In the genomic region with DNA sequence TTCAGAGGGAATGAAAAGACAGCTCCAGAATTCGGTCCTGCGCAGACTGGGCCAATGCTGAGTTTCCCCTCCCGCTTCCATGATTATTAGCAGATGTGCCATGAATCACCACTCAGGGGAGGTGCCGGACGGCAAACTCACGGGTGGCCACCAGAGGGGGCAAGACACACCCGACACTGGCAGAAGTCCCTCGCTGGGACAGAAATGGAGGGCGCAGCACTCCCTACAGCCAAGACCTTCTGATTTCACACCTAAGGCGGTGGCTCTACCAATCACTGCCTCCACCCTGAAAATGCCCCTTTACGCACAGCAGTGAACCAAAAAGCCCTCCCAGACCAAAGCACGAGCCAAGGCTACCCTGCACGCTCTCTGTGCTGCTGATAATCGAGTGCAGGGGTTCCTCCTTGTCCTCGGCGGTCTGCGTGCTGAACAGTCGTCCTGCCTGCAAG, we compare ENCODE assay signal across 8 cellular contexts. TPM values are rescaled to one million over a fixed set of nuclear protein-coding genes. Genes with fewer than 3 reads are reported as not detected.
DNase-seq lines count a peak whose midpoint lies in the region; ATAC-seq and TF ChIP-seq lines count a peak whose summit lies in the region.

No MANE protein-coding gene starts in this region.

- H3K36me3 ChIP-seq in Karpas-422 (ENCODE audit: insufficient read depth, low read length), result peaks cover 45% of the 10 kb centered on the region; the same call in 1 of the 2 replicates

- H3K4me1 ChIP-seq in Karpas-422 (ENCODE audit: low read length), result no peaks in the 10 kb centered on the region

- TF ChIP-seq CTCF in nephron (IDR thresholded peaks at IDR 0.05; ENCODE audit: unreplicated experiment in 3 of 3), result peak; percentile 89 to 96 (median 90)

- H3K27me3 Mint-ChIP-seq in activated T-helper 2 cell treated with anti-CD3 and anti-CD28 coated beads, Interferon-gamma antibody, Interleukin-2, Interleukin-4, amounts not matched to agents 10 μg/mL and 5 μg/mL and 100 μg/mL, durations not matched to agents 14 hours and 24 hours and 36 hours (ENCODE audit: low read depth), result no peaks in the 10 kb centered on the region
- H3K27me3 Mint-ChIP-seq in nephron (ENCODE audit: low read depth), result no peaks in the 10 kb centered on the region
- no peaks in the 10 kb centered on the region for H3K27me3 Mint-ChIP-seq in stimulated activated memory B cell treated with anti-CD40 and anti-IgM and Interleukin-4, amounts not matched to agents 10 μg/mL and 1 μg/mL and 100 μg/mL, for 72 hours

- H3K27ac Mint-ChIP-seq in activated T-helper 2 cell treated with anti-CD3 and anti-CD28 coated beads, Interferon-gamma antibody, Interleukin-2, Interleukin-4, amounts not matched to agents 10 μg/mL and 5 μg/mL and 100 μg/mL, durations not matched to agents 14 hours and 24 hours and 36 hours, result no peak overlapping the region
- H3K27ac Mint-ChIP-seq in nephron, result peak overlapping the region; percentile 87 to 93 (median 92)
- peak overlapping the region; percentile 30 for H3K27ac Mint-ChIP-seq in stimulated activated memory B cell treated with anti-CD40 and anti-IgM and Interleukin-4, amounts not matched to agents 10 μg/mL and 1 μg/mL and 100 μg/mL, for 72 hours

- H3K79me2 ChIP-seq in Karpas-422 (ENCODE audit: low read length), result peaks cover 53% of the 10 kb centered on the region

- H3K4me3 ChIP-seq in Karpas-422 (ENCODE audit: low read length), result no peak overlapping the region

- no peaks in the 10 kb centered on the region for H3K9me3 ChIP-seq in Karpas-422 (ENCODE audit: low read length)

- H3K4me1 Mint-ChIP-seq in activated T-helper 2 cell treated with anti-CD3 and anti-CD28 coated beads, Interferon-gamma antibody, Interleukin-2, Interleukin-4, amounts not matched to agents 10 μg/mL and 5 μg/mL and 100 μg/mL, durations not matched to agents 14 hours and 24 hours and 36 hours (ENCODE audit: low read depth), result peaks cover 6% of the 10 kb centered on the region
- peaks cover 24% of the 10 kb centered on the region for H3K4me1 Mint-ChIP-seq in nephron
- H3K4me1 Mint-ChIP-seq in stimulated activated memory B cell treated with anti-CD40 and anti-IgM and Interleukin-4, amounts not matched to agents 10 μg/mL and 1 μg/mL and 100 μg/mL, for 72 hours, result peaks cover 18% of the 10 kb centered on the region

- peak; percentile 72 for ATAC-seq in GM18909 (IDR thresholded peaks at IDR 0.05; ENCODE audit: poor library complexity, unreplicated experiment)
- ATAC-seq in stimulated activated memory B cell treated with anti-CD40 and anti-IgM and Interleukin-4, amounts not matched to agents 10 μg/mL and 1 μg/mL and 100 μg/mL, for 72 hours, result peak; percentile 90

- H2AFZ ChIP-seq in Karpas-422 (ENCODE audit: low read length), result no peak overlapping the region

- no peak overlapping the region for H3K4me3 Mint-ChIP-seq in activated T-helper 2 cell treated with anti-CD3 and anti-CD28 coated beads, Interferon-gamma antibody, Interleukin-2, Interleukin-4, amounts not matched to agents 10 μg/mL and 5 μg/mL and 100 μg/mL, durations not matched to agents 14 hours and 24 hours and 36 hours (ENCODE audit: low read depth)
- peak overlapping the region; percentile 52 to 64 (median 55) for H3K4me3 Mint-ChIP-seq in nephron
- no peak overlapping the region for H3K4me3 Mint-ChIP-seq in stimulated activated memory B cell treated with anti-CD40 and anti-IgM and Interleukin-4, amounts not matched to agents 10 μg/mL and 1 μg/mL and 100 μg/mL, for 72 hours

- in situ Hi-C loops in ACHN (cut with HindIII; ENCODE audit: low pct_ligation_motif_present, low pct_unique_long_range_greater_than_20kb, low sequenced_read_pairs), result no loop called here

- DNase-seq in ACHN (peak; percentile 91), Karpas-422 (peak; percentile 91), RPMI8226 (peak; percentile 75), fibroblast of peridontal ligament (ENCODE audit: extremely low read depth) (peak; percentile 98)
- DNase-seq in activated T-helper 2 cell treated with anti-CD3 and anti-CD28 coated beads, Interferon-gamma antibody, Interleukin-2, Interleukin-4, amounts not matched to agents 10 μg/mL and 5 μg/mL and 100 μg/mL, durations not matched to agents 14 hours and 24 hours and 36 hours (ENCODE audit: low spot score), result peak; percentile 74

- no peak overlapping the region for H3K9ac ChIP-seq in Karpas-422 (ENCODE audit: low read length)

- intact Hi-C loops in activated T-helper 2 cell treated with anti-CD3 and anti-CD28 coated beads, Interferon-gamma antibody, Interleukin-2, Interleukin-4, amounts not matched to agents 10 μg/mL and 5 μg/mL and 100 μg/mL, durations not matched to agents 14 hours and 24 hours and 36 hours (cut with micrococcal nuclease), result loop anchor here (1.0 kb wide), 1 partner anchor 189 kb away; no protein-coding TSS in a partner anchor

- no peaks in the 10 kb centered on the region for H3K27me3 ChIP-seq in Karpas-422 (ENCODE audit: low read length)

- no peaks in the 10 kb centered on the region for H3K9me2 ChIP-seq in Karpas-422 (replicated peaks; ENCODE audit: insufficient read depth, low read length)

- 0 out of 2 replicates have a peak, but pooled peaks cover 6% of the 10 kb centered on the region for H4K20me1 ChIP-seq in Karpas-422 (ENCODE audit: insufficient read depth, low read depth, low read length)

- H3K27ac ChIP-seq in Karpas-422 (ENCODE audit: low read length), result no peak overlapping the region

- peaks cover 40% of the 10 kb centered on the region for H3K36me3 Mint-ChIP-seq in activated T-helper 2 cell treated with anti-CD3 and anti-CD28 coated beads, Interferon-gamma antibody, Interleukin-2, Interleukin-4, amounts not matched to agents 10 μg/mL and 5 μg/mL and 100 μg/mL, durations not matched to agents 14 hours and 24 hours and 36 hours (ENCODE audit: low read depth)
- H3K36me3 Mint-ChIP-seq in nephron (ENCODE audit: low read depth), result peaks cover 41% of the 10 kb centered on the region
- H3K36me3 Mint-ChIP-seq in stimulated activated memory B cell treated with anti-CD40 and anti-IgM and Interleukin-4, amounts not matched to agents 10 μg/mL and 1 μg/mL and 100 μg/mL, for 72 hours, result peaks cover 37% of the 10 kb centered on the region

- no peak overlapping the region for H3K4me2 ChIP-seq in Karpas-422 (ENCODE audit: low read depth, low read length, poor library complexity, severe bottlenecking)

- H3K9me3 Mint-ChIP-seq in activated T-helper 2 cell treated with anti-CD3 and anti-CD28 coated beads, Interferon-gamma antibody, Interleukin-2, Interleukin-4, amounts not matched to agents 10 μg/mL and 5 μg/mL and 100 μg/mL, durations not matched to agents 14 hours and 24 hours and 36 hours, result no peaks in the 10 kb centered on the region
- no peaks in the 10 kb centered on the region for H3K9me3 Mint-ChIP-seq in nephron
- H3K9me3 Mint-ChIP-seq in stimulated activated memory B cell treated with anti-CD40 and anti-IgM and Interleukin-4, amounts not matched to agents 10 μg/mL and 1 μg/mL and 100 μg/mL, for 72 hours, result no peaks in the 10 kb centered on the region

RNA-seq across cellular contexts. Expression of a gene that starts 26.8 kb away (rescaled TPM):
- 118 and 195 TPM in 2 replicates for total RNA-seq in Karpas-422 (2014; rRNA removed; shearing (Covaris generic); ENCODE audit: low replicate concordance)
- total RNA-seq in activated T-helper 2 cell treated with anti-CD3 and anti-CD28 coated beads, Interferon-gamma antibody, Interleukin-2, Interleukin-4, amounts not matched to agents 10 μg/mL and 5 μg/mL and 100 μg/mL, durations not matched to agents 14 hours and 24 hours and 36 hours, result 299 and 307 TPM in 2 replicates

RNA-seq across cellular contexts. Expression of a gene that starts 36.0 kb away (rescaled TPM):
- total RNA-seq in Karpas-422 (2014; rRNA removed; shearing (Covaris generic); ENCODE audit: low replicate concordance), result 22.9 and 46.1 TPM in 2 replicates
- total RNA-seq in activated T-helper 2 cell treated with anti-CD3 and anti-CD28 coated beads, Interferon-gamma antibody, Interleukin-2, Interleukin-4, amounts not matched to agents 10 μg/mL and 5 μg/mL and 100 μg/mL, durations not matched to agents 14 hours and 24 hours and 36 hours, result 14.0 and 14.6 TPM in 2 replicates

Comparison
In these comparisons a context has a peak if more than half of its experiments do, and no peak if none do; other contexts are left out.
1. H3K4me3 Mint-ChIP-seq: peak in nephron (3 of 3); none in activated T-helper 2 cell treated with anti-CD3 and anti-CD28 coated beads, Interferon-gamma antibody, Interleukin-2, Interleukin-4, amounts not matched to agents 10 μg/mL and 5 μg/mL and 100 μg/mL, durations not matched to agents 14 hours and 24 hours and 36 hours (single experiment) and stimulated activated memory B cell treated with anti-CD40 and anti-IgM and Interleukin-4, amounts not matched to agents 10 μg/mL and 1 μg/mL and 100 μg/mL, for 72 hours (single experiment).
2. Peak in every context shown above with its lines, with median percentiles within 50 percentile points of each other: DNase-seq.